Comparison of ENCODE assay signal across 11 cellular contexts in genomic region chr9:129415954-129416651, GRCh38.
A peak's percentile ranks its signal among the peaks of the same experiment; 100 is the strongest.
DNase-seq lines count a peak whose midpoint lies in the region; ATAC-seq, FAIRE-seq and TF ChIP-seq lines count a peak whose summit lies in the region.
"Had no signal": no experiment of that assay in that cellular context is flagged by ENCODE, and none has a peak within 500 bp of the region (broad histone marks: within the 10 kb centered on the region; RNA-seq: fewer than 3 reads in every experiment).

No MANE protein-coding gene starts in this region.

- H3K9me3 ChIP-seq in IMR-90 (ENCODE audit: control insufficient read depth, insufficient read depth, low read length) (peaks cover 4% of the 10 kb centered on the region; the same call in 1 of the 2 replicates), psoas muscle (no peaks in the 10 kb centered on the region), gastroesophageal sphincter (no peaks in the 10 kb centered on the region)

- peak overlapping the region; percentile 93 for H2BK120ac ChIP-seq in IMR-90 (ENCODE audit: low read depth, low read length)

- H3K18ac ChIP-seq in IMR-90 (ENCODE audit: low read depth, low read length), result no peak overlapping the region

- H3K36me3 ChIP-seq in IMR-90 (ENCODE audit: control insufficient read depth, insufficient read depth, low read length), result no peaks in the 10 kb centered on the region
- H3K36me3 ChIP-seq in psoas muscle (ENCODE audit: insufficient read depth in 1 of 2, low read depth in 1 of 2), result no peaks in the 10 kb centered on the region
- no peaks in the 10 kb centered on the region for H3K36me3 ChIP-seq in gastroesophageal sphincter

- no peaks in the 10 kb centered on the region; a peak in 1 of 4 replicates for H3K79me1 ChIP-seq in IMR-90 (ENCODE audit: low read depth in 1 of 2, low read length in 2 of 2)

- no peak overlapping the region for H3K27ac ChIP-seq in IMR-90 (ENCODE audit: insufficient read depth, low read length)
- H3K27ac ChIP-seq in psoas muscle, result peak overlapping the region; percentile 36
- H3K27ac ChIP-seq in gastroesophageal sphincter, result peak overlapping the region in 1 of 4 donors; percentile 47

- H3K56ac ChIP-seq in IMR-90 (ENCODE audit: extremely low read depth, insufficient read depth, low read length), result no peak overlapping the region

- peak overlapping the region; percentile 56; the same call in 1 of the 2 replicates for H3K23ac ChIP-seq in IMR-90 (ENCODE audit: low read depth, low read length)

- H2AK5ac ChIP-seq in IMR-90 (ENCODE audit: low read depth, low read length), result peak overlapping the region; percentile 99

- dilution Hi-C loops in IMR-90 (cut with HindIII; ENCODE audit: low sequenced_read_pairs, unreplicated experiment), result no loop called here

- no peaks in the 10 kb centered on the region for H3K9me3 Mint-ChIP-seq in T-helper 1 cell treated with Interleukin-12 subunit alpha and Interleukin-12 subunit beta and Interleukin-4 antibody, amounts not matched to agents 30 μg/mL and 1 μg/mL, for 36 hours
- H3K9me3 Mint-ChIP-seq in effector memory CD8-positive, alpha-beta T cell, result no peaks in the 10 kb centered on the region

- in situ Hi-C loops in IMR-90 (cut with MboI; ENCODE audit: low sequenced_read_pairs), result no loop called here

- CTCF ChIA-PET in IMR-90 (lab: Yijun Ruan, JAX), result no interaction called here

- H3K14ac ChIP-seq in IMR-90 (replicated peaks; ENCODE audit: low read depth, low read length), result peak overlapping the region; percentile 40; the same call in 1 of the 2 replicates

- H2AFZ ChIP-seq in IMR-90 (replicated peaks; ENCODE audit: low read length, poor library complexity), result peak overlapping the region; percentile 76

- no TSS peak for BruUV-seq in IMR-90 (replicated peaks; lab: Mats Ljungman, UMichigan)

- H4K8ac ChIP-seq in IMR-90 (ENCODE audit: low read depth in 2 of 2, low read length in 2 of 2), result peak overlapping the region in 1 of 2 experiments; percentile 70; a peak in 2 of 4 replicates

- ATAC-seq in IMR-90 (ENCODE audit: low read depth), result no peak
- ATAC-seq in effector memory CD8-positive, alpha-beta T cell (replicated peaks), result no peak
- no peak for ATAC-seq in psoas muscle
- ATAC-seq in gastroesophageal sphincter, result no peak

- TF ChIP-seq POLR2A in IMR-90 (IDR thresholded peaks at IDR 0.05; ENCODE audit: low read depth, low read length) (no peak), gastroesophageal sphincter (IDR thresholded peaks at IDR 0.05) (no peak)

- no peak for TF ChIP-seq EP300 in gastroesophageal sphincter (IDR thresholded peaks at IDR 0.05)

- peak overlapping the region; percentile 78; the same call in 2 of the 3 replicates for H2BK15ac ChIP-seq in IMR-90 (ENCODE audit: low read depth, low read length)

- H3K4me2 ChIP-seq in IMR-90 (ENCODE audit: low read depth, low read length), result no peak overlapping the region

- H3K36me3 Mint-ChIP-seq in T-helper 1 cell treated with Interleukin-12 subunit alpha and Interleukin-12 subunit beta and Interleukin-4 antibody, amounts not matched to agents 30 μg/mL and 1 μg/mL, for 36 hours (ENCODE audit: low read depth), result peaks cover 2% of the 10 kb centered on the region
- peaks cover 42% of the 10 kb centered on the region for H3K36me3 Mint-ChIP-seq in effector memory CD8-positive, alpha-beta T cell (ENCODE audit: insufficient read depth)

- peak overlapping the region; percentile 64 for H4K91ac ChIP-seq in IMR-90 (ENCODE audit: insufficient read depth, low read depth, low read length)

- peaks cover 16% of the 10 kb centered on the region for H3K9me1 ChIP-seq in IMR-90 (ENCODE audit: insufficient read depth, low read length)

- peaks cover 19% of the 10 kb centered on the region for H3K4me1 Mint-ChIP-seq in T-helper 1 cell treated with Interleukin-12 subunit alpha and Interleukin-12 subunit beta and Interleukin-4 antibody, amounts not matched to agents 30 μg/mL and 1 μg/mL, for 36 hours (ENCODE audit: low read depth)
- H3K4me1 Mint-ChIP-seq in effector memory CD8-positive, alpha-beta T cell (ENCODE audit: low read depth in 2 of 2), result peaks cover 4 to 24% of the 10 kb centered on the region in 2 donors

- no peak overlapping the region for H3K4me3 Mint-ChIP-seq in T-helper 1 cell treated with Interleukin-12 subunit alpha and Interleukin-12 subunit beta and Interleukin-4 antibody, amounts not matched to agents 30 μg/mL and 1 μg/mL, for 36 hours
- H3K4me3 Mint-ChIP-seq in effector memory CD8-positive, alpha-beta T cell, result no peak overlapping the region

- intact Hi-C loops in IMR-90 (cut with micrococcal nuclease), result no loop called here
- intact Hi-C loops in psoas muscle (cut with DNase I), result no loop called here

- 78% methylated on average over 7 of the region's 25 CpGs; no CpG with 5 or more reads in 1 of the 2 experiments for WGBS in IMR-90 (ENCODE audit: extremely low coverage in 2 of 2, insufficient read length in 1 of 2), 2 experiments
- 48 to 51% (median 48%) methylated on average over 20 to 25 of the region's 25 CpGs for WGBS in psoas muscle, 3 donors
- WGBS in gastroesophageal sphincter (ENCODE audit: low coverage in 1 of 2), 2 donors, result 100% methylated on average over 1 of the region's 25 CpGs

- H3K4ac ChIP-seq in IMR-90 (ENCODE audit: low read depth, low read length), result peak overlapping the region; percentile 99

- peak overlapping the region; percentile 59 for H3K27ac Mint-ChIP-seq in T-helper 1 cell treated with Interleukin-12 subunit alpha and Interleukin-12 subunit beta and Interleukin-4 antibody, amounts not matched to agents 30 μg/mL and 1 μg/mL, for 36 hours
- peak overlapping the region; percentile 54 to 88 for H3K27ac Mint-ChIP-seq in effector memory CD8-positive, alpha-beta T cell

- TF ChIP-seq RAD21 in IMR-90 (IDR thresholded peaks at IDR 0.05; ENCODE audit: low read length), result no peak

- POLR2A ChIA-PET in IMR-90 (lab: Charles Lee; ENCODE audit: unreplicated experiment), result no interaction called here

- FAIRE-seq in HTR-8/SVneo (lab: Jason Lieb, UNC), result no peak
- FAIRE-seq: A204.1, GM18507 had no signal

- peaks cover 21% of the 10 kb centered on the region for H3K4me1 ChIP-seq in IMR-90 (ENCODE audit: control insufficient read depth, insufficient read depth, low read length)
- peaks cover 21% of the 10 kb centered on the region for H3K4me1 ChIP-seq in psoas muscle
- peaks cover 0 to 48% (median 13%) of the 10 kb centered on the region in 3 donors for H3K4me1 ChIP-seq in gastroesophageal sphincter

- no peaks in the 10 kb centered on the region for H3K27me3 ChIP-seq in IMR-90 (ENCODE audit: control insufficient read depth, insufficient read depth, low read length)
- H3K27me3 ChIP-seq in psoas muscle (ENCODE audit: insufficient read depth in 3 of 3, low read length in 2 of 3), result no peaks in the 10 kb centered on the region
- H3K27me3 ChIP-seq in gastroesophageal sphincter, result no peaks in the 10 kb centered on the region

- H3K9ac ChIP-seq in IMR-90 (ENCODE audit: low read depth, low read length), result no peak overlapping the region

- H3K4me3 ChIP-seq in IMR-90 (ENCODE audit: insufficient read depth, low read depth, low read length) (no peak overlapping the region), psoas muscle (no peak overlapping the region), gastroesophageal sphincter (no peak overlapping the region)

- H2BK5ac ChIP-seq in IMR-90 (ENCODE audit: low read depth, low read length, poor library complexity, severe bottlenecking), result no peak overlapping the region

- peak overlapping the region; percentile 88 for H2AK9ac ChIP-seq in IMR-90 (replicated peaks; ENCODE audit: low read depth, low read length, poor library complexity)

- H2BK20ac ChIP-seq in IMR-90 (ENCODE audit: low read depth, low read length), result peak overlapping the region; percentile 88

- H3K27me3 Mint-ChIP-seq in T-helper 1 cell treated with Interleukin-12 subunit alpha and Interleukin-12 subunit beta and Interleukin-4 antibody, amounts not matched to agents 30 μg/mL and 1 μg/mL, for 36 hours (ENCODE audit: low read depth), result no peaks in the 10 kb centered on the region
- H3K27me3 Mint-ChIP-seq in effector memory CD8-positive, alpha-beta T cell, result no peaks in the 10 kb centered on the region

- TF ChIP-seq CTCF in IMR-90 (conservative IDR thresholded peaks at IDR 0.05; ENCODE audit: low read depth, low read length), result no peak
- no peak for TF ChIP-seq CTCF in psoas muscle (IDR thresholded peaks at IDR 0.05)
- no peak for TF ChIP-seq CTCF in gastroesophageal sphincter (IDR thresholded peaks at IDR 0.05)

- no peak for DNase-seq in T-helper 1 cell
- DNase-seq in IMR-90, result no peak
- DNase-seq in effector memory CD8-positive, alpha-beta T cell, result no peak
- DNase-seq in psoas muscle, result peak in 1 of 2 donors; percentile 46
- DNase-seq in NOMO-1 (lab: John Stamatoyannopoulos, UW; ENCODE audit: unreplicated experiment in 2 of 2), result no peak
- no peak for DNase-seq in HTR-8/SVneo (ENCODE audit: insufficient read length, low spot score)
- DNase-seq: NCI-H1105 had no signal

- H4K5ac ChIP-seq in IMR-90 (ENCODE audit: low read depth, low read length), result 0 out of 2 replicates have a peak overlapping the region, but pooled peaks have one; percentile 8

- no peaks in the 10 kb centered on the region for H4K20me1 ChIP-seq in IMR-90 (ENCODE audit: insufficient read depth, low read length)

TF ChIP-seq in IMR-90, 13 proteins besides CTCF, POLR2A, EP300 and RAD21:
- TF ChIP-seq NFE2L2 (IDR thresholded peaks at IDR 0.05; ENCODE audit: low read depth, low read length) (no peak), MAZ (IDR thresholded peaks at IDR 0.05; ENCODE audit: borderline replicate concordance, low read depth, low read length) (no peak), RCOR1 (IDR thresholded peaks at IDR 0.05; ENCODE audit: insufficient replicate concordance, low read length) (no peak), FOS (IDR thresholded peaks at IDR 0.05; ENCODE audit: low read depth, low read length) (no peak), BHLHE40 (IDR thresholded peaks at IDR 0.05; ENCODE audit: low read depth, low read length) (no peak), ELK1 (IDR thresholded peaks at IDR 0.05; ENCODE audit: borderline replicate concordance, low read depth, low read length) (no peak), CHD1 (IDR thresholded peaks at IDR 0.05; ENCODE audit: low read depth, low read length) (no peak), CEBPB (IDR thresholded peaks at IDR 0.05; ENCODE audit: low read depth, low read length) (no peak), MXI1 (IDR thresholded peaks at IDR 0.05; ENCODE audit: borderline replicate concordance, low read depth, low read length) (no peak)
